Comparison of ENCODE assay signal across 11 cellular contexts in genomic region chr17:9370464-9370863, GRCh38.
DNase-seq lines count a peak whose midpoint lies in the region; TF ChIP-seq lines count a peak whose summit lies in the region.
"Had no signal": no experiment of that assay in that cellular context is flagged by ENCODE, and none has a peak within 500 bp of the region (broad histone marks: within the 10 kb centered on the region; RNA-seq: fewer than 3 reads in every experiment).

No MANE protein-coding gene starts in this region.

- peak overlapping the region; percentile 72 for H3K27ac ChIP-seq in smooth muscle cell (ENCODE audit: low read depth)
- H3K27ac ChIP-seq: parathyroid adenoma had no signal

- peak overlapping the region; percentile 32 for H3K9ac ChIP-seq in smooth muscle cell (ENCODE audit: low read depth)
- H3K9ac ChIP-seq: parathyroid adenoma had no signal

- 68% methylated on average over 6 of the region's 6 CpGs for WGBS in smooth muscle cell (ENCODE audit: low lambda C conversion rate)

- H3K36me3 ChIP-seq in smooth muscle cell (ENCODE audit: low read depth), result no peaks in the 10 kb centered on the region

- H3K9me3 ChIP-seq in smooth muscle cell (replicated peaks; ENCODE audit: low read depth), result no peaks in the 10 kb centered on the region

- DNase-seq in SIG-M5 treated with dmso at 0.1 percent for 504 hours (lab: John Stamatoyannopoulos, UW; ENCODE audit: unreplicated experiment) (peak; percentile 65), SIG-M5 (lab: John Stamatoyannopoulos, UW) (no peak), NCI-H748 treated with DMSO at 0.1 percent for 48 hours (lab: John Stamatoyannopoulos, UW) (peak; percentile 82), fibroblast of mammary gland (ENCODE audit: low read depth) (peak; percentile 66), smooth muscle cell (lab: John Stamatoyannopoulos, UW; ENCODE audit: unreplicated experiment) (no peak), posterior cingulate gyrus (no peak)
- no peak for DNase-seq in activated T-cell treated with anti-CD3 and anti-CD28 coated beads, Interleukin-2, amount 50 U/mL, for 48 hours
- DNase-seq in activated CD4-positive, alpha-beta T cell treated with anti-CD3 and anti-CD28 coated beads, Interleukin-2, amount 50 U/mL, for 4 hours, result no peak
- DNase-seq: activated CD4-positive, alpha-beta memory T cell treated with anti-CD3 and anti-CD28 coated beads, Interleukin-2, amount 10 ng/mL, durations not matched to agents 7 days and 5 days; left colon had no signal

- no peak for TF ChIP-seq CTCF in fibroblast of mammary gland (conservative IDR thresholded peaks at IDR 0.05; ENCODE audit: control insufficient read depth, insufficient read depth, low read depth, low read length)
- no peak for TF ChIP-seq CTCF in smooth muscle cell (IDR thresholded peaks at IDR 0.05; ENCODE audit: borderline replicate concordance, insufficient read depth, poor library complexity, severe bottlenecking)

- H3K4me3 ChIP-seq in fibroblast of mammary gland (ENCODE audit: control insufficient read depth, low read depth, low read length) (no peak overlapping the region), smooth muscle cell (no peak overlapping the region)

- no peaks in the 10 kb centered on the region for H3K79me2 ChIP-seq in smooth muscle cell (ENCODE audit: low read depth)

- H3F3A ChIP-seq in smooth muscle cell (ENCODE audit: low read depth), result no peaks in the 10 kb centered on the region

- no peak overlapping the region for H2AFZ ChIP-seq in smooth muscle cell (ENCODE audit: low read depth)
- H2AFZ ChIP-seq: parathyroid adenoma had no signal

- H3K27me3 ChIP-seq in smooth muscle cell (ENCODE audit: low read depth), result no peaks in the 10 kb centered on the region

- intact Hi-C loops in posterior cingulate gyrus (cut with DNase I), result no loop called here

- peaks cover 7% of the 10 kb centered on the region for H4K20me1 ChIP-seq in smooth muscle cell (ENCODE audit: low read depth)

- no peak overlapping the region for H3K4me2 ChIP-seq in smooth muscle cell

- no peaks in the 10 kb centered on the region for H3K4me1 ChIP-seq in smooth muscle cell (ENCODE audit: low read depth)
- H3K4me1 ChIP-seq: parathyroid adenoma had no signal

Comparison
In these comparisons a context has a peak if more than half of its experiments do, and no peak if none do; other contexts are left out.
1. DNase-seq: peak in SIG-M5 treated with dmso at 0.1 percent for 504 hours (single experiment), NCI-H748 treated with DMSO at 0.1 percent for 48 hours (single experiment) and fibroblast of mammary gland (single experiment); none in SIG-M5 (single experiment), smooth muscle cell (single experiment), activated T-cell treated with anti-CD3 and anti-CD28 coated beads, Interleukin-2, amount 50 U/mL, for 48 hours (0 of 2), activated CD4-positive, alpha-beta T cell treated with anti-CD3 and anti-CD28 coated beads, Interleukin-2, amount 50 U/mL, for 4 hours (0 of 2) and posterior cingulate gyrus (0 of 10).